In the genomic region with DNA sequence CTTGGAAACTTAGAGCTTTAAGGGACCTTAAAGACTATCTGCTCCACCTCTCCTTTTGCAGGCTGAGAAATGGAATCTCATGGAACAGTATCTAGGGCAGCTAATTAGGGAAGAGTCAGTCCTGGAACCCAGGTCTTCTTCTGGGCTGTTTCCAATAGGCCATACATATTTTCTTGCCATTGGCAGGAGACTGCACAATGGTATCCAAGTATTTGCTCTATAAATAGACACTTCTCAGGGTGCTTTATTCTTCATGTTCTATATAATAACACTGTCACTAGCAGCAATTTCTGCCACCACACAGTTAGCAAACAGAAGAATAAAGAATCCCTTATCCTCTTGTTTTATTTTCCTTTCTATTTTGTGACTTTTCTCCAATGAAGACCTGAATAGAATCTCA, we compare ENCODE assay signal across 23 cellular contexts.
"Had no signal": no experiment of that assay in that cellular context is flagged by ENCODE, and none has a peak within 500 bp of the region (broad histone marks: within the 10 kb centered on the region; RNA-seq: fewer than 3 reads in every experiment).

No MANE protein-coding gene starts in this region.

- ATAC-seq: effector memory CD8-positive, alpha-beta T cell; esophagus mucosa; foreskin keratinocyte; gastroesophageal sphincter; left colon; left lobe of liver; lower lobe of right lung; mucosa of descending colon had no signal

- DNase-seq: colonic mucosa; cortex of kidney; effector CD8-positive, alpha-beta T cell; effector memory CD8-positive, alpha-beta T cell; endodermal cell; erythroblast; esophagus squamous epithelium; foreskin keratinocyte; heart left ventricle; hypothalamus; immature natural killer cell; islet precursor cell; kidney; kidney glomerular epithelial cell; left colon; left ventricle myocardium inferior; lower lobe of right lung; mesenchymal stem cell; mucosa of descending colon; naive B cell had no signal
